ENCODE assay signal across 10 cellular contexts in the genomic region with DNA sequence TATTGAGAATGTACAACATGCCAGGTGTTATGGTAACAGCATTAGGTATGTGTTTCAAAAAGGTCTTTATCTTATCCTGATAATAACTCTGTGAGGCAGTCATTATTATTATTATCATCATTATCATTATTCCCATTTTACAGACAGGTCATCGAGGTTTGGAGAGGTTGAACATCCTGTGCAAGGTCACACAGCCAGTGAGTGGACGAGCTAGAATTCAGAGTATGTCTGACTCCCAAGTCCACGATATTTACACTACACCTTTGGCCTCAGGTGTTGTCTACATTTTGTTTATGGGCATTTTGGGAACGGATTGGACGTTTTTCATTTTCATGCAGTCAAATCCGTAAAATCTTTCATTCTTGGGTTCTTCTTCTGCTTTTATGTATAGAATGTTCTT. TPM values are rescaled to one million over a fixed set of nuclear protein-coding genes. Genes with fewer than 3 reads are reported as not detected.
"Had no signal": no experiment of that assay in that cellular context is flagged by ENCODE, and none has a peak within 500 bp of the region (broad histone marks: within the 10 kb centered on the region; RNA-seq: fewer than 3 reads in every experiment).

No MANE protein-coding gene starts in this region.

- H3K36me3 ChIP-seq: HAP-1 had no signal

- H3K4me3 Mint-ChIP-seq: HFFc6 had no signal

- H3K27ac Mint-ChIP-seq: HFFc6 had no signal

- H3K27ac ChIP-seq: HL-60, KMS-11 had no signal

- DNase-seq: GOT3, H7, HFFc6, IMR-90, KBM-7 had no signal

- H3K4me2 ChIP-seq: KMS-11 had no signal

- H3K9me3 ChIP-seq: HAP-1 had no signal

- ATAC-seq: HCT116 had no signal

- H3K9me3 Mint-ChIP-seq: HFFc6 had no signal

- H3K4me3 ChIP-seq: HAP-1 had no signal

- H3K9ac ChIP-seq: KMS-11 had no signal

- H3K4me1 ChIP-seq: HAP-1 had no signal

RNA-seq across cellular contexts. Expression of gene GLDN, which starts 24.0 kb away (rescaled TPM):
- total RNA-seq: HFFc6, HT1080 had no signal
- polyA plus RNA-seq: IMR-90 had no signal

RNA-seq across cellular contexts. Expression of gene CYP19A1, which starts 27.0 kb away (rescaled TPM):
- total RNA-seq: H7, HT1080, IMR-90 had no signal
- polyA plus RNA-seq: IMR-90 had no signal
